ENCODE assay signal across 8 cellular contexts in the genomic region with DNA sequence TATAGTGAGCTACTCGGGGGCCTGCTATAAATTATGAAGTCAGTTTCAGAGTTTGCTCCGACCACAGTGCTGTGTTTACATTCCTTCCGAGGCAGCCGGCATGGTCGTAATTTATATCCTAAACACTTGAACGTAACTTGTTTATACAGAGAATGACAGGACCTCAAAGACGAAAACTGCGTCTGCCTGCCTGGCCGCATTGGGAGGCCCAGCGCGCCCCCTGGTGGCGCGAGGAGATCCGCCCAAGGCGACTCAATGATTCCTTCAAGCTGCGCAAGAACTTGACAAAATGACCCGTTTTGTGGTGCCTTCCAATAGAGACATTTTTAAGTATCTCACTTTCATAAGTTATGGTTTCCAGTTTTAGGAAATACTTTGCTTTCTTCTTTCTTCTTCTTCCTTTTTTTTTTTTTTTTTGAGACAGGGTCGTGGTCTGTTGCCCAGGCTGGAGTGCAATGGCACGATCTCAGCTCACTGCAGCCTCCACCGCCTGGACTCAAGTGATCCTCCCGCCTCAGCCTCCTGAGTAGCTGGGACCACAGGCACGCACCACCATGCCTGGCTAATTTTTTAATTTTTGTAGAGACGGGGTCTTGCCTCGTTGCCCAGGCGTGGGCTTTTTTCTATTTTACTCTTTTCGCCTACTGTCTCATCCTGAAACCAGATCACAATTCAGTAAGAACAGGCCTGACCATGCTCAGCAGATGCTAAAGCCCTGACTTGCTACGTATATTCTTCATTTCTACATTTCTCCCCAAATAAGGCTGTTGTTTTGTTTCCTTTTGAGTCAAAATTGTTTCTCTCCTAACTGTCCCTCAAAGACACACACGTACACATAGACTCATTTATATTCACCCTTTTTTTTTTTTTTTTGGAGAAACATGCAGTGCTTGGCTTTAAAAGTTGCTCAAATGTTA. TPM values are rescaled to one million over a fixed set of nuclear protein-coding genes. Genes with fewer than 3 reads are reported as not detected.
DNase-seq lines count a peak whose midpoint lies in the region; ATAC-seq and TF ChIP-seq lines count a peak whose summit lies in the region.

No MANE protein-coding gene starts in this region.

- DNase-seq in GM12865 (ENCODE audit: low read depth) (peak; percentile 82), activated T-cell treated with anti-CD3 and anti-CD28 coated beads for 4 hours (peak; percentile 61), esophagus muscularis mucosa (ENCODE audit: extremely low spot score) (peak; percentile 96), nephron progenitor cell (peak; percentile 83), NCI-H2107 (lab: John Stamatoyannopoulos, UW) (no peak)
- peak; percentile 75 for DNase-seq in stimulated activated naive CD8-positive, alpha-beta T cell treated with anti-CD3 and anti-CD28 coated beads, Interleukin-15, Interleukin-2, amounts not matched to agents 100 U/mL and 50 U/mL, for 24 hours

- no peak overlapping the region for H3K9ac ChIP-seq in OCI-LY1 (ENCODE audit: low read length)

- no peaks in the 10 kb centered on the region for H3K36me3 ChIP-seq in OCI-LY1 (ENCODE audit: insufficient read depth, low read length)
- H3K36me3 ChIP-seq in esophagus muscularis mucosa, result peaks cover 0 to 12% (median 2%) of the 10 kb centered on the region in 4 donors

- TF ChIP-seq EP300 in esophagus muscularis mucosa (IDR thresholded peaks at IDR 0.05), result peak; percentile 61

- H2AFZ ChIP-seq in OCI-LY1 (ENCODE audit: low read length), result no peak overlapping the region

- H3K9me3 Mint-ChIP-seq in nephron progenitor cell, result no peaks in the 10 kb centered on the region

- H3K4me3 ChIP-seq in GM12865 (ENCODE audit: low read depth, low read length), result no peak overlapping the region
- no peak overlapping the region for H3K4me3 ChIP-seq in OCI-LY1 (ENCODE audit: low read depth, low read length, poor library complexity, severe bottlenecking)
- H3K4me3 ChIP-seq in esophagus muscularis mucosa, result peak overlapping the region; percentile 69 to 86 (median 78)

- H3K4me2 ChIP-seq in OCI-LY1 (ENCODE audit: low read length), result no peak overlapping the region

- no peaks in the 10 kb centered on the region for H3K9me2 ChIP-seq in OCI-LY1 (ENCODE audit: low read depth, low read length)

- no peak for TF ChIP-seq POLR2A in esophagus muscularis mucosa (IDR thresholded peaks at IDR 0.05; ENCODE audit: low read depth)

- H3K9me3 ChIP-seq in OCI-LY1 (ENCODE audit: low read length) (no peaks in the 10 kb centered on the region), esophagus muscularis mucosa (no peaks in the 10 kb centered on the region)

- no peaks in the 10 kb centered on the region for H4K20me1 ChIP-seq in OCI-LY1 (ENCODE audit: insufficient read depth, low read length)

- H3K27me3 ChIP-seq in OCI-LY1 (ENCODE audit: insufficient read depth, low read length) (peaks cover 5% of the 10 kb centered on the region; the same call in 1 of the 2 replicates), esophagus muscularis mucosa (peaks cover 0 to 34% (median 0%) of the 10 kb centered on the region in 4 donors)

- H3K27ac Mint-ChIP-seq in nephron progenitor cell, result no peak overlapping the region

- no peaks in the 10 kb centered on the region for H3F3A ChIP-seq in OCI-LY1 (ENCODE audit: insufficient read depth, low read length)

- H3K4me1 ChIP-seq in OCI-LY1 (ENCODE audit: insufficient read depth, low read length, severe bottlenecking), result no peaks in the 10 kb centered on the region
- peaks cover 7 to 70% (median 65%) of the 10 kb centered on the region in 4 donors for H3K4me1 ChIP-seq in esophagus muscularis mucosa

- H3K36me3 Mint-ChIP-seq in nephron progenitor cell (ENCODE audit: low read depth), result no peaks in the 10 kb centered on the region

- 29% methylated on average over 28 of the region's 28 CpGs for WGBS in esophagus muscularis mucosa

- H3K27me3 Mint-ChIP-seq in nephron progenitor cell (ENCODE audit: low read depth, poor library complexity), result peaks cover 98% of the 10 kb centered on the region

- no peaks in the 10 kb centered on the region for H3K79me2 ChIP-seq in OCI-LY1 (ENCODE audit: insufficient read depth, low read length)

- H3K27ac ChIP-seq in OCI-LY1 (ENCODE audit: low read depth, low read length, poor library complexity, severe bottlenecking), result no peak overlapping the region
- peak overlapping the region; percentile 90 to 97 (median 94) for H3K27ac ChIP-seq in esophagus muscularis mucosa (replicated peaks in 1 of 4)

- intact Hi-C loops in esophagus muscularis mucosa (cut with DNase I), result loop anchor here (2.0 to 5.0 kb wide), 2 partner anchors 602 to 800 kb away; no protein-coding TSS in a partner anchor

- TF ChIP-seq CTCF in GM12865 (IDR thresholded peaks at IDR 0.05; ENCODE audit: insufficient read depth, low read depth, low read length, missing control alignments) (peak; percentile 96), OCI-LY1 (IDR thresholded peaks at IDR 0.05; ENCODE audit: low read length) (peak; percentile 91), esophagus muscularis mucosa (IDR thresholded peaks at IDR 0.05) (peak; percentile 94 to 98 (median 94)), nephron progenitor cell (IDR thresholded peaks at IDR 0.05) (peak; percentile 98)

- H3K4me3 Mint-ChIP-seq in nephron progenitor cell, result no peak overlapping the region

- peak; percentile 72 for ATAC-seq in HG03439 (IDR thresholded peaks at IDR 0.05; ENCODE audit: unreplicated experiment)
- ATAC-seq in stimulated activated naive CD8-positive, alpha-beta T cell treated with anti-CD3 and anti-CD28 coated beads, Interleukin-15, Interleukin-2, amounts not matched to agents 100 U/mL and 50 U/mL, for 24 hours, result peak; percentile 47

- H3K4me1 Mint-ChIP-seq in nephron progenitor cell, result peaks cover 15% of the 10 kb centered on the region

RNA-seq across cellular contexts. Expression of gene FOXF2, which starts 7.8 kb away (rescaled TPM):
- total RNA-seq in esophagus muscularis mucosa, result 100 to 1,000 TPM in 3 of 4 donors, 10 to 100 TPM in 1; 66.6 to 170 (median 120) TPM

Comparison
In these comparisons a context has a peak if more than half of its experiments do, and no peak if none do; other contexts are left out.
1. H3K4me3 ChIP-seq: peak in esophagus muscularis mucosa (4 of 4); none in GM12865 (single experiment) and OCI-LY1 (single experiment).
2. Peak in every context shown above with its lines, with median percentiles within 50 percentile points of each other: CTCF ChIP-seq.